In genomic region chrX:13659057-13659456, GRCh38 we compare ENCODE assay signal across 9 cellular contexts. TPM values are rescaled to one million over a fixed set of nuclear protein-coding genes. Genes with fewer than 3 reads are reported as not detected.
DNase-seq lines count a peak whose midpoint lies in the region; ATAC-seq and TF ChIP-seq lines count a peak whose summit lies in the region.
"Had no signal": no experiment of that assay in that cellular context is flagged by ENCODE, and none has a peak within 500 bp of the region (broad histone marks: within the 10 kb centered on the region; RNA-seq: fewer than 3 reads in every experiment).

No MANE protein-coding gene starts in this region.

- H3K4ac ChIP-seq in trophoblast cell (ENCODE audit: low read depth, low read length), result no peak overlapping the region

- no peak overlapping the region for H2AK5ac ChIP-seq in trophoblast cell (ENCODE audit: low read length)

- peaks cover 4% of the 10 kb centered on the region for H3K79me1 ChIP-seq in trophoblast cell (ENCODE audit: low read length)

- no peak overlapping the region for H2BK120ac ChIP-seq in trophoblast cell (ENCODE audit: insufficient read depth, low read length, poor library complexity)

- WGBS in trophoblast cell (ENCODE audit: extremely low coverage, insufficient coverage, insufficient read length), result no CpG with 5 or more reads among the region's 6 CpGs

- no peak overlapping the region for H3K14ac ChIP-seq in trophoblast cell (ENCODE audit: low read length)

- TF ChIP-seq POLR2A in Peyer's patch (IDR thresholded peaks at IDR 0.05), result no peak

- H3K4me3 ChIP-seq in trophoblast cell (ENCODE audit: low read depth, low read length) (no peak overlapping the region), coronary artery (no peak overlapping the region), Peyer's patch (no peak overlapping the region)
- H3K4me3 ChIP-seq: adrenal gland had no signal

- peaks cover 0 to 2% of the 10 kb centered on the region in 2 experiments for H3K36me3 ChIP-seq in trophoblast cell (ENCODE audit: control insufficient read depth in 1 of 2, insufficient read depth in 2 of 2, low read length in 2 of 2)
- H3K36me3 ChIP-seq in Peyer's patch, result no peaks in the 10 kb centered on the region
- H3K36me3 ChIP-seq: adrenal gland had no signal

- H3K9me3 ChIP-seq in trophoblast cell (ENCODE audit: insufficient read depth, low read depth, low read length) (no peaks in the 10 kb centered on the region), Peyer's patch (no peaks in the 10 kb centered on the region)
- H3K9me3 ChIP-seq: adrenal gland had no signal

- no peak overlapping the region for H3K9ac ChIP-seq in trophoblast cell (ENCODE audit: low read length)

- peaks cover 0 to 2% of the 10 kb centered on the region in 2 experiments for H3K4me1 ChIP-seq in trophoblast cell (ENCODE audit: control insufficient read depth in 1 of 2, insufficient read depth in 2 of 2, low read length in 2 of 2)
- H3K4me1 ChIP-seq in Peyer's patch, result peaks cover 0 to 3% (median 0%) of the 10 kb centered on the region in 4 donors

- no peak overlapping the region for H2AFZ ChIP-seq in trophoblast cell (ENCODE audit: insufficient read depth, low read length, poor library complexity)

- peak; percentile 9 for ATAC-seq in GM18867 (IDR thresholded peaks at IDR 0.05; ENCODE audit: unreplicated experiment)

- no peak for TF ChIP-seq CTCF in coronary artery (IDR thresholded peaks at IDR 0.05)
- TF ChIP-seq CTCF in Peyer's patch (IDR thresholded peaks at IDR 0.05), result no peak

- peak overlapping the region; percentile 85 for H3K27ac ChIP-seq in epithelial cell of prostate
- H3K27ac ChIP-seq in trophoblast cell (ENCODE audit: low read depth, low read length), result no peak overlapping the region
- H3K27ac ChIP-seq in coronary artery, result no peak overlapping the region
- peak overlapping the region in 1 of 4 donors; percentile 35 for H3K27ac ChIP-seq in Peyer's patch

- no peaks in the 10 kb centered on the region for H3K79me2 ChIP-seq in trophoblast cell (ENCODE audit: control insufficient read depth, insufficient read depth, low read length, poor library complexity)

- H4K12ac ChIP-seq in trophoblast cell (ENCODE audit: low read depth, low read length), result no peak overlapping the region

- H3K4me2 ChIP-seq in trophoblast cell (ENCODE audit: low read length), result no peak overlapping the region

- no peak overlapping the region for H3K23ac ChIP-seq in trophoblast cell (ENCODE audit: low read length)

- H2BK5ac ChIP-seq in trophoblast cell (ENCODE audit: low read depth, low read length, poor library complexity), result no peak overlapping the region

- H3K27me3 ChIP-seq in trophoblast cell (ENCODE audit: insufficient read depth, low read length) (no peaks in the 10 kb centered on the region), Peyer's patch (no peaks in the 10 kb centered on the region)
- H3K27me3 ChIP-seq: adrenal gland had no signal

- no peak overlapping the region for H2BK12ac ChIP-seq in trophoblast cell (ENCODE audit: low read length)

- DNase-seq in OCI-M1 (lab: John Stamatoyannopoulos, UW) (peak; percentile 62), epithelial cell of prostate (ENCODE audit: low read depth, low spot score) (no peak), trophoblast cell (peak; percentile 23 to 77), coronary artery (ENCODE audit: low spot score) (no peak), Peyer's patch (no peak), COR-L47 (lab: John Stamatoyannopoulos, UW) (no peak)
- no peak for DNase-seq in activated T-cell treated with anti-CD3 and anti-CD28 coated beads, Interleukin-2, amount 50 U/mL, for 48 hours

- H3K18ac ChIP-seq in trophoblast cell (ENCODE audit: low read length), result no peak overlapping the region

- no peak overlapping the region for H4K91ac ChIP-seq in trophoblast cell (ENCODE audit: low read depth, low read length)

- no peak overlapping the region for H4K8ac ChIP-seq in trophoblast cell (ENCODE audit: low read depth, low read length)

RNA-seq across cellular contexts. Expression of gene TCEANC, which starts 6.1 kb away (rescaled TPM):
- 1.7 and 1.8 TPM in 2 replicates for polyA plus RNA-seq in trophoblast cell (2013)
- 1 to 10 TPM; 2.8 to 9.1 (median 5.8) TPM for total RNA-seq in Peyer's patch

RNA-seq across cellular contexts. Expression of gene RAB9A, which starts 29.9 kb away (rescaled TPM):
- 78.2 and 82.7 TPM in 2 replicates for polyA plus RNA-seq in trophoblast cell (2013)
- total RNA-seq in Peyer's patch, result 10 to 100 TPM in 3 of 4 donors, 1 to 10 TPM in 1; 8.9 to 56.9 (median 12.8) TPM

Comparison
In these comparisons a context has a peak if more than half of its experiments do, and no peak if none do; other contexts are left out.
1. DNase-seq: peak in OCI-M1 (single experiment) and trophoblast cell (2 of 2); none in epithelial cell of prostate (single experiment), coronary artery (single experiment), activated T-cell treated with anti-CD3 and anti-CD28 coated beads, Interleukin-2, amount 50 U/mL, for 48 hours (0 of 2), Peyer's patch (0 of 3) and COR-L47 (single experiment).